ENCODE assay signal across 30 cellular contexts in the genomic region with DNA sequence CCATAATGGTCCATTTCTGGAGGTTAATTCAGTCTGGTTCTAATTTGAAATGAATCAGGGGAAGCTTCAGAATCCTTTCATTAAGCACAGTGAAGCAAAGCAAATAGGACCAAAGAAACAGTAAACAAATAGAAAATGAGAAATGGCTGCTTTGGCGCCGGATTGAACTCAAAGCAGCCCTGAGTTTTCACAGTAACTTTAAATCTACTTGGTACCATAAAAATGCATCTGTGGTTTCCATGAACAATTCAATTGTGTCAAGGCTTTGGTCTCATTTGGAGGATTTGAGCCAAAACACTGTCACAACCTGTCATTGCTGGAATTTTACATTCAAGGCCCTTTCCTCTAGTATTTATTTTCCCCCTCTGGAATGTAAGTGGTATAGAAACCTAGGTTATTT.
"Had no signal": no experiment of that assay in that cellular context is flagged by ENCODE, and none has a peak within 500 bp of the region (broad histone marks: within the 10 kb centered on the region; RNA-seq: fewer than 3 reads in every experiment).

No MANE protein-coding gene starts in this region.

- H3K9me3 Mint-ChIP-seq: nephron progenitor cell; neural crest cell; stimulated activated memory B cell treated with anti-CD40 and anti-IgM and Interleukin-4, amounts not matched to agents 10 μg/mL and 1 μg/mL and 100 μg/mL, for 72 hours; type B pancreatic cell had no signal

- H3K36me3 Mint-ChIP-seq: natural killer cell treated with Interleukin-12 subunit alpha and Interleukin-12 subunit beta and Interleukin-15 and Interleukin-18, amount 100 ng/mL, for 72 hours; stimulated activated memory B cell treated with anti-CD40 and anti-IgM and Interleukin-4, amounts not matched to agents 10 μg/mL and 1 μg/mL and 100 μg/mL, for 72 hours; type B pancreatic cell had no signal

- H3K27me3 Mint-ChIP-seq: stimulated activated memory B cell treated with anti-CD40 and anti-IgM and Interleukin-4, amounts not matched to agents 10 μg/mL and 1 μg/mL and 100 μg/mL, for 72 hours; stimulated activated naive CD8-positive, alpha-beta T cell treated with anti-CD3 and anti-CD28 coated beads, Interleukin-15, amount 100 ng/mL, for 72 hours; type B pancreatic cell had no signal

- H3K4me3 ChIP-seq: pancreas, prostate gland, right atrium auricular region, skin epidermis, smooth muscle cell, spleen, suprapubic skin, testis, tibial artery, transverse colon, upper lobe of right lung, uterus had no signal

- H3K36me3 ChIP-seq: neutrophil, pancreas, prostate gland, right atrium auricular region, spleen, suprapubic skin, tibial artery, transverse colon, upper lobe of right lung, uterus had no signal

- H3K27ac Mint-ChIP-seq: natural killer cell treated with Interleukin-12 subunit alpha and Interleukin-12 subunit beta and Interleukin-15 and Interleukin-18, amount 100 ng/mL, for 72 hours; nephron progenitor cell; stimulated activated memory B cell treated with anti-CD40 and anti-IgM and Interleukin-4, amounts not matched to agents 10 μg/mL and 1 μg/mL and 100 μg/mL, for 72 hours; type B pancreatic cell had no signal

- DNase-seq: nephron progenitor cell; nucleus accumbens; pancreas; retina; spleen; stimulated activated CD4-positive, alpha-beta T cell treated with anti-CD3 and anti-CD28 coated beads, Interleukin-12 subunit alpha, Interleukin-12 subunit beta, amount 100 ng/mL, for 4 hours; stimulated activated CD4-positive, alpha-beta T cell treated with anti-CD3 and anti-CD28 coated beads, Interleukin-1b, Interleukin-23, amount 100 ng/mL, for 48 hours; stimulated activated CD4-positive, alpha-beta T cell treated with anti-CD3 and anti-CD28 coated beads, Interleukin-4, amount 100 ng/mL, for 1 hour; stimulated activated CD4-positive, alpha-beta T cell treated with anti-CD3 and anti-CD28 coated beads, Interleukin-4, amount 100 ng/mL, for 4 hours; stimulated activated CD8-positive, alpha-beta memory T cell treated with anti-CD3 and anti-CD28 coated beads, Interleukin-4, amount 100 ng/mL, for 48 hours; stimulated activated naive CD4-positive, alpha-beta T cell; stimulated activated naive CD8-positive, alpha-beta T cell treated with anti-CD3 and anti-CD28 coated beads, Interleukin-15, amount 100 ng/mL, for 72 hours; stimulated activated naive CD8-positive, alpha-beta T cell treated with anti-CD3 and anti-CD28 coated beads, Interleukin-15, Interleukin-2, amounts not matched to agents 100 U/mL and 50 U/mL, for 24 hours; substantia nigra; testis; tibial artery; transverse colon; upper lobe of right lung; uterus had no signal

- H3K27ac ChIP-seq: neutrophil, pancreas, prostate gland, right atrium auricular region, skin epidermis, spleen, suprapubic skin, testis, tibial artery, transverse colon, upper lobe of right lung, uterus had no signal

- ATAC-seq: sciatic nerve; stimulated activated memory B cell treated with anti-CD40 and anti-IgM and Interleukin-4, amounts not matched to agents 10 μg/mL and 1 μg/mL and 100 μg/mL, for 72 hours; stimulated activated naive CD8-positive, alpha-beta T cell treated with anti-CD3 and anti-CD28 coated beads, Interleukin-15, amount 100 ng/mL, for 72 hours; stimulated activated naive CD8-positive, alpha-beta T cell treated with anti-CD3 and anti-CD28 coated beads, Interleukin-15, Interleukin-2, amounts not matched to agents 100 U/mL and 50 U/mL, for 24 hours; upper lobe of right lung had no signal

- H3K4me3 Mint-ChIP-seq: natural killer cell treated with Interleukin-12 subunit alpha and Interleukin-12 subunit beta and Interleukin-15 and Interleukin-18, amount 100 ng/mL, for 72 hours; nephron progenitor cell; neural crest cell; stimulated activated memory B cell treated with anti-CD40 and anti-IgM and Interleukin-4, amounts not matched to agents 10 μg/mL and 1 μg/mL and 100 μg/mL, for 72 hours; stimulated activated naive CD8-positive, alpha-beta T cell treated with anti-CD3 and anti-CD28 coated beads, Interleukin-15, amount 100 ng/mL, for 72 hours; type B pancreatic cell had no signal

- H3K4me1 Mint-ChIP-seq: nephron progenitor cell; neural crest cell; stimulated activated memory B cell treated with anti-CD40 and anti-IgM and Interleukin-4, amounts not matched to agents 10 μg/mL and 1 μg/mL and 100 μg/mL, for 72 hours had no signal

- H3K9me3 ChIP-seq: neutrophil, pancreas, prostate gland, right atrium auricular region, spleen, suprapubic skin, testis, tibial artery, transverse colon, upper lobe of right lung, uterus had no signal
